In genomic region chrX:16962661-16963060, GRCh38 we compare ENCODE assay signal across 1 cellular context. TPM values are rescaled to one million over a fixed set of nuclear protein-coding genes. Genes with fewer than 3 reads are reported as not detected.
"Had no signal": no experiment of that assay in that cellular context is flagged by ENCODE, and none has a peak within 500 bp of the region (broad histone marks: within the 10 kb centered on the region; RNA-seq: fewer than 3 reads in every experiment).

No MANE protein-coding gene starts in this region.

RNA-seq across cellular contexts. Expression of gene REPS2, which starts 16.2 kb away (rescaled TPM):
- total RNA-seq: G401 had no signal
